ENCODE assay signal across 16 cellular contexts in genomic region chr1:102742426-102742825, GRCh38.
DNase-seq lines count a peak whose midpoint lies in the region; ATAC-seq and TF ChIP-seq lines count a peak whose summit lies in the region.
"Had no signal": no experiment of that assay in that cellular context is flagged by ENCODE, and none has a peak within 500 bp of the region (broad histone marks: within the 10 kb centered on the region; RNA-seq: fewer than 3 reads in every experiment).

No MANE protein-coding gene starts in this region.

- H3K4me3 ChIP-seq in GM23248, result no peak overlapping the region
- no peak overlapping the region for H3K4me3 ChIP-seq in fibroblast of pulmonary artery (replicated peaks; ENCODE audit: low read depth, low read length)
- H3K4me3 ChIP-seq in skeletal muscle satellite cell (ENCODE audit: low read length), result no peak overlapping the region
- H3K4me3 ChIP-seq in gastrocnemius medialis, result no peak overlapping the region
- H3K4me3 ChIP-seq: HAP-1, K562, SK-N-MC had no signal

- no peak for ATAC-seq in gastrocnemius medialis
- ATAC-seq in GM19452 (IDR thresholded peaks at IDR 0.05; ENCODE audit: unreplicated experiment), result no peak
- ATAC-seq: K562 had no signal

- POLR2A ChIA-PET in RWPE1 (lab: Yijun Ruan, JAX; ENCODE audit: low non-redundant PET), result no interaction called here

- no peaks in the 10 kb centered on the region for H4K20me1 ChIP-seq in GM23248 (ENCODE audit: insufficient read depth)

- no peak overlapping the region for H3K9ac ChIP-seq in GM23248
- no peak overlapping the region for H3K9ac ChIP-seq in skeletal muscle satellite cell (ENCODE audit: low read depth, low read length)

- in situ Hi-C loops in GM23248 (cut with MboI), result no loop called here
- in situ Hi-C loops in gastrocnemius medialis (cut with MboI; ENCODE audit: low sequenced_read_pairs in 4 of 4), result no loop called here

- H3K9me3 ChIP-seq in GM23248 (ENCODE audit: low read depth) (no peaks in the 10 kb centered on the region), skeletal muscle satellite cell (replicated peaks; ENCODE audit: low read length) (no peaks in the 10 kb centered on the region), gastrocnemius medialis (no peaks in the 10 kb centered on the region)
- H3K9me3 ChIP-seq: HAP-1 had no signal

- no peaks in the 10 kb centered on the region for H3K9me2 ChIP-seq in GM23248 (ENCODE audit: insufficient read depth)

- H3K27me3 ChIP-seq in GM23248 (replicated peaks; ENCODE audit: insufficient read depth) (no peaks in the 10 kb centered on the region), skeletal muscle satellite cell (ENCODE audit: control insufficient read depth, insufficient read depth, low read length) (no peaks in the 10 kb centered on the region), gastrocnemius medialis (no peaks in the 10 kb centered on the region)

- CTCF ChIA-PET in RWPE1 (lab: Yijun Ruan, JAX), result no interaction called here

- intact Hi-C loops in gastrocnemius medialis (cut with DNase I; ENCODE audit: low total_unique reads), result no loop called here

- no peaks in the 10 kb centered on the region for H3K79me2 ChIP-seq in GM23248 (ENCODE audit: insufficient read depth)

- no peak overlapping the region for H2AFZ ChIP-seq in GM23248

- no peak overlapping the region for H3K27ac ChIP-seq in GM23248
- no peak overlapping the region for H3K27ac ChIP-seq in RWPE1
- H3K27ac ChIP-seq in gastrocnemius medialis, result no peak overlapping the region
- H3K27ac ChIP-seq: C4-2B, SK-N-MC had no signal

- H3K4me1 ChIP-seq in GM23248 (ENCODE audit: insufficient read depth), result no peaks in the 10 kb centered on the region
- peaks cover 21% of the 10 kb centered on the region for H3K4me1 ChIP-seq in skeletal muscle satellite cell (ENCODE audit: control insufficient read depth, insufficient read depth, low read length)
- no peaks in the 10 kb centered on the region for H3K4me1 ChIP-seq in gastrocnemius medialis

- no peak for TF ChIP-seq POLR2A in gastrocnemius medialis (IDR thresholded peaks at IDR 0.05)

- TF ChIP-seq CTCF in RWPE1 (conservative IDR thresholded peaks at IDR 0.05; ENCODE audit: low read depth) (no peak), fibroblast of pulmonary artery (IDR thresholded peaks at IDR 0.05; ENCODE audit: low read length, missing control alignments) (no peak), gastrocnemius medialis (IDR thresholded peaks at IDR 0.05 in 4 of 5, conservative IDR thresholded peaks at IDR 0.05 in 1 of 5) (no peak)

- H3K36me3 ChIP-seq in GM23248 (ENCODE audit: low read depth), result no peaks in the 10 kb centered on the region
- H3K36me3 ChIP-seq in skeletal muscle satellite cell (ENCODE audit: insufficient read depth, low read length), result no peaks in the 10 kb centered on the region
- no peaks in the 10 kb centered on the region for H3K36me3 ChIP-seq in gastrocnemius medialis
- H3K36me3 ChIP-seq: HAP-1 had no signal

- 44 to 47% methylated on average over 2 of the region's 2 CpGs for WGBS in GM23248 (ENCODE audit: low coverage in 1 of 2, low lambda C conversion rate in 2 of 2, missing lambda C conversion rate in 2 of 2), 2 experiments

- H3F3A ChIP-seq in GM23248 (ENCODE audit: insufficient read depth), result no peaks in the 10 kb centered on the region

- DNase-seq in GM23248, result peak; percentile 16
- DNase-seq in RWPE1 (ENCODE audit: low spot score), result peak; percentile 13
- peak; percentile 9 for DNase-seq in fibroblast of pulmonary artery (ENCODE audit: low read depth)
- no peak for DNase-seq in gastrocnemius medialis
- no peak for DNase-seq in UCSD-AML1 (lab: John Stamatoyannopoulos, UW; ENCODE audit: unreplicated experiment)
- DNase-seq: NCI-H1092, NCI-H1694, NCI-H510A treated with DMSO at 0.1 percent for 48 hours, NCI-H82, Right ventricle myocardium superior had no signal

- H3K4me2 ChIP-seq in GM23248 (ENCODE audit: unreplicated experiment) (no peak overlapping the region), skeletal muscle satellite cell (ENCODE audit: low read length) (peak overlapping the region; percentile 32)

Comparison
In these comparisons a context has a peak if more than half of its experiments do, and no peak if none do; other contexts are left out.
1. DNase-seq: peak in GM23248 (single experiment), RWPE1 (single experiment) and fibroblast of pulmonary artery (single experiment); none in gastrocnemius medialis (0 of 2) and UCSD-AML1 (single experiment).